ENCODE assay signal across 12 cellular contexts in genomic region chr19:33434886-33435705, GRCh38.
DNase-seq lines count a peak whose midpoint lies in the region; ATAC-seq and TF ChIP-seq lines count a peak whose summit lies in the region.
"Had no signal": no experiment of that assay in that cellular context is flagged by ENCODE, and none has a peak within 500 bp of the region (broad histone marks: within the 10 kb centered on the region; RNA-seq: fewer than 3 reads in every experiment).

No MANE protein-coding gene starts in this region.

- H2AFZ ChIP-seq in GM23248 = no peak overlapping the region

- H3K36me3 Mint-ChIP-seq in neural crest cell (ENCODE audit: low read depth) = no peaks in the 10 kb centered on the region
- H3K36me3 Mint-ChIP-seq in stimulated activated memory B cell treated with anti-CD40 and anti-IgM and Interleukin-4, amounts not matched to agents 10 μg/mL and 1 μg/mL and 100 μg/mL, for 72 hours = peaks cover 12% of the 10 kb centered on the region
- H3K36me3 Mint-ChIP-seq: brain had no signal

- in situ Hi-C loops in GM23248 (cut with MboI) = no loop called here

- H3K4me2 ChIP-seq in GM23248 (ENCODE audit: unreplicated experiment) = no peak overlapping the region

- no peaks in the 10 kb centered on the region for H3K36me3 ChIP-seq in GM23248 (ENCODE audit: low read depth)
- H3K36me3 ChIP-seq: SJSA1 had no signal

- peaks cover 6% of the 10 kb centered on the region for H3K4me1 Mint-ChIP-seq in neural crest cell
- peaks cover 9% of the 10 kb centered on the region for H3K4me1 Mint-ChIP-seq in stimulated activated memory B cell treated with anti-CD40 and anti-IgM and Interleukin-4, amounts not matched to agents 10 μg/mL and 1 μg/mL and 100 μg/mL, for 72 hours

- H3K4me1 ChIP-seq in GM23248 (ENCODE audit: insufficient read depth) = peaks cover 6% of the 10 kb centered on the region
- H3K4me1 ChIP-seq: tibial nerve had no signal

- no peak for TF ChIP-seq CTCF in neural crest cell (conservative IDR thresholded peaks at IDR 0.05)

- no peak overlapping the region for H3K9ac ChIP-seq in GM23248

- H3K27ac Mint-ChIP-seq in neural crest cell (ENCODE audit: unreplicated experiment) = peak overlapping the region; percentile 91
- H3K27ac Mint-ChIP-seq in stimulated activated memory B cell treated with anti-CD40 and anti-IgM and Interleukin-4, amounts not matched to agents 10 μg/mL and 1 μg/mL and 100 μg/mL, for 72 hours = no peak overlapping the region

- no peak for ATAC-seq in stimulated activated memory B cell treated with anti-CD40 and anti-IgM and Interleukin-4, amounts not matched to agents 10 μg/mL and 1 μg/mL and 100 μg/mL, for 72 hours
- no peak for ATAC-seq in HG03469 (IDR thresholded peaks at IDR 0.05; ENCODE audit: unreplicated experiment)

- no peaks in the 10 kb centered on the region for H3K27me3 ChIP-seq in GM23248 (replicated peaks; ENCODE audit: insufficient read depth)
- H3K27me3 ChIP-seq: SJSA1, tibial nerve had no signal

- no peaks in the 10 kb centered on the region for H3K9me3 ChIP-seq in GM23248 (ENCODE audit: low read depth)
- H3K9me3 ChIP-seq: SJSA1, tibial nerve had no signal

- DNase-seq in GM23248 (peak; percentile 60), MV-4-11 (lab: John Stamatoyannopoulos, UW) (peak; percentile 29), dermis blood vessel endothelial cell (peak; percentile 37), neural crest cell (ENCODE audit: low read depth, low spot score) (no peak), SIG-M5 treated with dmso at 0.1 percent for 504 hours (lab: John Stamatoyannopoulos, UW; ENCODE audit: unreplicated experiment) (no peak), putamen (ENCODE audit: low spot score) (no peak)
- DNase-seq: DMS 273 treated with DMSO at 0.1 percent for 48 hours had no signal

- H3K27ac ChIP-seq in GM23248 = no peak overlapping the region
- H3K27ac ChIP-seq: SJSA1, tibial nerve had no signal

- no peaks in the 10 kb centered on the region for H3K79me2 ChIP-seq in GM23248 (ENCODE audit: insufficient read depth)

- H3K9me3 Mint-ChIP-seq in neural crest cell = no peaks in the 10 kb centered on the region
- no peaks in the 10 kb centered on the region for H3K9me3 Mint-ChIP-seq in stimulated activated memory B cell treated with anti-CD40 and anti-IgM and Interleukin-4, amounts not matched to agents 10 μg/mL and 1 μg/mL and 100 μg/mL, for 72 hours
- H3K9me3 Mint-ChIP-seq: brain had no signal

- H3F3A ChIP-seq in GM23248 (ENCODE audit: insufficient read depth) = peaks cover 8% of the 10 kb centered on the region; the same call in 1 of the 2 replicates

- WGBS in GM23248 (ENCODE audit: low coverage in 1 of 2, low lambda C conversion rate in 2 of 2, missing lambda C conversion rate in 2 of 2), 2 experiments = 71 to 72% methylated on average over 27 to 28 of the region's 28 CpGs

- no peak overlapping the region for H3K4me3 Mint-ChIP-seq in neural crest cell
- H3K4me3 Mint-ChIP-seq in stimulated activated memory B cell treated with anti-CD40 and anti-IgM and Interleukin-4, amounts not matched to agents 10 μg/mL and 1 μg/mL and 100 μg/mL, for 72 hours = no peak overlapping the region
- H3K4me3 Mint-ChIP-seq: brain had no signal

- H3K27me3 Mint-ChIP-seq in neural crest cell (ENCODE audit: low read depth) = peaks cover 3% of the 10 kb centered on the region
- H3K27me3 Mint-ChIP-seq in stimulated activated memory B cell treated with anti-CD40 and anti-IgM and Interleukin-4, amounts not matched to agents 10 μg/mL and 1 μg/mL and 100 μg/mL, for 72 hours = peaks cover 9% of the 10 kb centered on the region
- H3K27me3 Mint-ChIP-seq: brain had no signal

- H3K9me2 ChIP-seq in GM23248 (ENCODE audit: insufficient read depth) = no peaks in the 10 kb centered on the region

- H4K20me1 ChIP-seq in GM23248 (ENCODE audit: insufficient read depth) = no peaks in the 10 kb centered on the region

- H3K4me3 ChIP-seq in GM23248 = no peak overlapping the region
- H3K4me3 ChIP-seq: SJSA1, tibial nerve had no signal

Comparison
In these comparisons a context has a peak if more than half of its experiments do, and no peak if none do; other contexts are left out.
1. DNase-seq: peak in GM23248 (single experiment), MV-4-11 (single experiment) and dermis blood vessel endothelial cell (single experiment); none in neural crest cell (single experiment), SIG-M5 treated with dmso at 0.1 percent for 504 hours (single experiment) and putamen (single experiment).